8 cellular contexts compared by ENCODE assay signal in genomic region chr7:140304071-140304799, GRCh38.
A peak's percentile ranks its signal among the peaks of the same experiment; 100 is the strongest.
DNase-seq lines count a peak whose midpoint lies in the region; TF ChIP-seq lines count a peak whose summit lies in the region.

No MANE protein-coding gene starts in this region.

- H3K27ac Mint-ChIP-seq in HFFc6: no peak overlapping the region
- no peak overlapping the region for H3K27ac Mint-ChIP-seq in neural crest cell (ENCODE audit: unreplicated experiment)

- H3K9ac ChIP-seq in neuronal stem cell (ENCODE audit: low read depth, low read length, poor library complexity): no peak overlapping the region

- H3K4me1 Mint-ChIP-seq in HFFc6 (ENCODE audit: low read depth) (no peaks in the 10 kb centered on the region), neural crest cell (peaks cover 5% of the 10 kb centered on the region)

- H3K18ac ChIP-seq in neuronal stem cell (ENCODE audit: low read length): no peak overlapping the region

- CTCF ChIA-PET in GM10248 (lab: Yijun Ruan, JAX): no interaction called here

- peak; percentile 61 for DNase-seq in GM10248 (ENCODE audit: extremely low spot score)
- DNase-seq in HFFc6: no peak
- DNase-seq in T-helper 22 cell (ENCODE audit: low read depth): peak; percentile 11
- DNase-seq in effector CD8-positive, alpha-beta T cell (lab: John Stamatoyannopoulos, UW): peak; percentile 10
- DNase-seq in neural crest cell (ENCODE audit: low read depth, low spot score): no peak
- DNase-seq in neuronal stem cell (ENCODE audit: low spot score): no peak
- no peak for DNase-seq in tibial artery
- no peak for DNase-seq in uterus

- H3K27me3 Mint-ChIP-seq in HFFc6 (ENCODE audit: insufficient read depth) (peaks cover 17% of the 10 kb centered on the region), neural crest cell (ENCODE audit: low read depth) (no peaks in the 10 kb centered on the region)

- no peak overlapping the region for H4K91ac ChIP-seq in neuronal stem cell (ENCODE audit: low read depth, low read length, poor library complexity)

- H3K27ac ChIP-seq in neuronal stem cell (replicated peaks; ENCODE audit: low read length): no peak overlapping the region
- H3K27ac ChIP-seq in tibial artery: no peak overlapping the region
- H3K27ac ChIP-seq in uterus: no peak overlapping the region

- no peak overlapping the region for H3K4ac ChIP-seq in neuronal stem cell (ENCODE audit: low read length)

- H2BK15ac ChIP-seq in neuronal stem cell (ENCODE audit: low read length): no peak overlapping the region

- no peaks in the 10 kb centered on the region for H3K36me3 Mint-ChIP-seq in HFFc6 (ENCODE audit: low read depth)
- no peaks in the 10 kb centered on the region for H3K36me3 Mint-ChIP-seq in neural crest cell (ENCODE audit: low read depth)

- no peak overlapping the region for H3K4me3 Mint-ChIP-seq in HFFc6
- no peak overlapping the region for H3K4me3 Mint-ChIP-seq in neural crest cell

- TF ChIP-seq CTCF in GM10248 (IDR thresholded peaks at IDR 0.05; ENCODE audit: control extremely low read depth, extremely low read depth, low read depth, missing control alignments) (peak; percentile 34), HFFc6 (IDR thresholded peaks at IDR 0.05) (peak; percentile 36), neural crest cell (conservative IDR thresholded peaks at IDR 0.05) (peak; percentile 47), tibial artery (IDR thresholded peaks at IDR 0.05) (no peak), uterus (IDR thresholded peaks at IDR 0.05) (no peak)

- WGBS in neuronal stem cell (ENCODE audit: extremely low coverage in 2 of 2, insufficient read length in 2 of 2, insufficient replicate concordance in 1 of 2), 2 donors: no CpG with 5 or more reads among the region's 7 CpGs

- no peaks in the 10 kb centered on the region for H3K79me1 ChIP-seq in neuronal stem cell (ENCODE audit: low read depth, low read length)

- no peak overlapping the region for H3K23ac ChIP-seq in neuronal stem cell (ENCODE audit: low read depth, low read length, poor library complexity)

- H3K9me3 ChIP-seq in neuronal stem cell (replicated peaks in 1 of 2; ENCODE audit: control insufficient read depth in 2 of 2, insufficient read depth in 1 of 2, low read depth in 1 of 2, low read length in 2 of 2): no peaks in the 10 kb centered on the region
- no peaks in the 10 kb centered on the region for H3K9me3 ChIP-seq in tibial artery
- H3K9me3 ChIP-seq in uterus: no peaks in the 10 kb centered on the region

- no peak overlapping the region for H2BK12ac ChIP-seq in neuronal stem cell (ENCODE audit: low read length)

- H3K14ac ChIP-seq in neuronal stem cell (ENCODE audit: low read length): no peak overlapping the region

- no peak overlapping the region for H2BK5ac ChIP-seq in neuronal stem cell (ENCODE audit: low read length)

- intact Hi-C loops in tibial artery (cut with DNase I; ENCODE audit: low total_unique reads) (no loop called here), uterus (cut with DNase I; ENCODE audit: low total_unique reads) (no loop called here)

- H3K36me3 ChIP-seq in neuronal stem cell (replicated peaks in 1 of 2; ENCODE audit: control insufficient read depth in 2 of 2, insufficient read depth in 2 of 2, low read length in 2 of 2): no peaks in the 10 kb centered on the region
- no peaks in the 10 kb centered on the region for H3K36me3 ChIP-seq in tibial artery
- no peaks in the 10 kb centered on the region for H3K36me3 ChIP-seq in uterus

- H3K4me1 ChIP-seq in neuronal stem cell (ENCODE audit: control insufficient read depth in 2 of 2, insufficient read depth in 1 of 2, low read depth in 1 of 2, low read length in 2 of 2): no peaks in the 10 kb centered on the region
- no peaks in the 10 kb centered on the region for H3K4me1 ChIP-seq in tibial artery
- peaks cover 0 to 3% of the 10 kb centered on the region in 2 donors for H3K4me1 ChIP-seq in uterus

- H3K4me3 ChIP-seq in neuronal stem cell (ENCODE audit: low read length in 2 of 2) (no peak overlapping the region), tibial artery (no peak overlapping the region), uterus (no peak overlapping the region)

- no peak overlapping the region for H2BK120ac ChIP-seq in neuronal stem cell (ENCODE audit: low read depth, low read length)

- POLR2A ChIA-PET in GM10248 (lab: Yijun Ruan, JAX): no interaction called here

- H2AK5ac ChIP-seq in neuronal stem cell (ENCODE audit: low read depth, low read length): no peak overlapping the region

- H3K9me3 Mint-ChIP-seq in HFFc6 (no peaks in the 10 kb centered on the region), neural crest cell (no peaks in the 10 kb centered on the region)

- no peaks in the 10 kb centered on the region for H3K27me3 ChIP-seq in neuronal stem cell (ENCODE audit: control insufficient read depth in 3 of 3, insufficient read depth in 3 of 3, low read depth in 1 of 3, low read length in 3 of 3)
- no peaks in the 10 kb centered on the region for H3K27me3 ChIP-seq in tibial artery
- H3K27me3 ChIP-seq in uterus: no peaks in the 10 kb centered on the region

- TF ChIP-seq POLR2A in uterus (IDR thresholded peaks at IDR 0.05): no peak

- no peak overlapping the region for H3K4me2 ChIP-seq in neuronal stem cell (ENCODE audit: insufficient read depth, low read length, poor library complexity, severe bottlenecking)

- H4K8ac ChIP-seq in neuronal stem cell (ENCODE audit: low read depth, low read length): no peak overlapping the region

- H2AFZ ChIP-seq in neuronal stem cell (ENCODE audit: low read length): no peak overlapping the region

Comparison
In these comparisons a context has a peak if more than half of its experiments do, and no peak if none do; other contexts are left out.
1. DNase-seq: peak in GM10248 (single experiment), T-helper 22 cell (single experiment) and effector CD8-positive, alpha-beta T cell (single experiment); none in HFFc6 (single experiment), neural crest cell (single experiment), neuronal stem cell (single experiment), tibial artery (0 of 2) and uterus (0 of 2).
2. CTCF ChIP-seq: peak in GM10248 (single experiment), HFFc6 (single experiment) and neural crest cell (single experiment); none in tibial artery (0 of 2) and uterus (0 of 4).